9 cellular contexts compared by ENCODE assay signal in the genomic region with DNA sequence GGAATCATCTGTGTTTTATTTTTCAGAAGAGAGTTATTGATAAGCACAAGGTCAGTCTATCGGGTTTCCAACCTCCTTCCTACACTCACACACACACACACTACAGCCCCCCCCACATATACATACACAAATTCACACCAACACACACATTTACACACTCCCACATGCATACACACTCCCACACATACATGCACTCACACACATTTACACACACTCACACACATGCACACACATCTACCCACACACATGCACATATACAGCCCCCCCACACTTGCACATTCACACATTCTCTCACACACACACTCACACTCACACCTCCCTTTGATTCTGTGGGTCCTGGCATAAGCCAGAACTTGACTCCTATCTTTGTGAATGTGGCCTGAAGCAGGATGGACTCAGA. TPM values are rescaled to one million over a fixed set of nuclear protein-coding genes. Genes with fewer than 3 reads are reported as not detected.
"Had no signal": no experiment of that assay in that cellular context is flagged by ENCODE, and none has a peak within 500 bp of the region (broad histone marks: within the 10 kb centered on the region; RNA-seq: fewer than 3 reads in every experiment).

No MANE protein-coding gene starts in this region.

- H3K4me3 ChIP-seq: GM23338, HAP-1 had no signal

- H3K36me3 ChIP-seq: HAP-1 had no signal

- DNase-seq: H7, KBM-7 had no signal

- H3K4me1 ChIP-seq: HAP-1 had no signal

- H3K27ac ChIP-seq: KMS-11 had no signal

- H3K9me3 ChIP-seq: HAP-1 had no signal

- H2AFZ ChIP-seq: GM23338 had no signal

- ATAC-seq: GM23338, HCT116 had no signal

- H3K4me2 ChIP-seq: GM23338, KMS-11 had no signal

- H3K9ac ChIP-seq: KMS-11 had no signal

RNA-seq across cellular contexts. Expression of a gene that starts 34.5 kb away (rescaled TPM):
- total RNA-seq: H4, H7, HT-29 had no signal
- polyA plus RNA-seq: GM23338, IgD-negative memory B cell had no signal
